Comparison of ENCODE assay signal across 9 cellular contexts in genomic region chr17:55444471-55445441, GRCh38. TPM values are rescaled to one million over a fixed set of nuclear protein-coding genes. Genes with fewer than 3 reads are reported as not detected.
DNase-seq lines count a peak whose midpoint lies in the region; ATAC-seq, FAIRE-seq and TF ChIP-seq lines count a peak whose summit lies in the region.
"Had no signal": no experiment of that assay in that cellular context is flagged by ENCODE, and none has a peak within 500 bp of the region (broad histone marks: within the 10 kb centered on the region; RNA-seq: fewer than 3 reads in every experiment).

No MANE protein-coding gene starts in this region.

- peak overlapping the region; percentile 69 for H3K4me2 ChIP-seq in HepG2 (ENCODE audit: low read depth, low read length)

- H3K79me2 ChIP-seq in HepG2 (ENCODE audit: insufficient read depth, low read length): no peaks in the 10 kb centered on the region

- no peaks in the 10 kb centered on the region for H3K9me3 ChIP-seq in HepG2 (ENCODE audit: low read length)
- H3K9me3 ChIP-seq in right atrium auricular region: no peaks in the 10 kb centered on the region

- H3K4me1 ChIP-seq in HepG2 (ENCODE audit: insufficient read depth, low read length) (peaks cover 94% of the 10 kb centered on the region), right atrium auricular region (no peaks in the 10 kb centered on the region)

- no peak overlapping the region for H2AFZ ChIP-seq in HepG2 (ENCODE audit: low read length)

- 0 out of 2 replicates have a peak, but pooled peaks have one; percentile 5 for TF ChIP-seq CTCF in HepG2 (CRISPR knock-in tag; IDR thresholded peaks at IDR 0.05)
- TF ChIP-seq CTCF in right atrium auricular region (IDR thresholded peaks at IDR 0.05): no peak

- TF ChIP-seq POLR2A in HepG2 (IDR thresholded peaks at IDR 0.05; ENCODE audit: insufficient read depth in 1 of 2, low read depth in 2 of 2, low read length in 2 of 2): peak in 1 of 2 experiments; percentile 30; a peak in 3 of 4 replicates

- BruUV-seq in HepG2 (replicated peaks; lab: Mats Ljungman, UMichigan): no TSS peak

- CTCF ChIA-PET in HepG2 (lab: Yijun Ruan, JAX; ENCODE audit: low intra/inter-chr PET ratio, low total read pairs): no interaction called here

- peak in 1 of 2 experiments; percentile 64; a peak in 2 of 4 replicates for TF ChIP-seq EP300 in HepG2 (IDR thresholded peaks at IDR 0.05; ENCODE audit: low read depth in 2 of 2, low read length in 2 of 2)
- TF ChIP-seq EP300 in HepG2 (CRISPR knock-in tag; IDR thresholded peaks at IDR 0.05; ENCODE audit: borderline replicate concordance): peak; percentile 31; the same call in 1 of the 2 replicates

- ATAC-seq in GM18498 (IDR thresholded peaks at IDR 0.05; ENCODE audit: unreplicated experiment) (peak; percentile 85), HG02610 (IDR thresholded peaks at IDR 0.05; ENCODE audit: unreplicated experiment) (peak; percentile 74), HepG2 (peak; percentile 63)

- no peaks in the 10 kb centered on the region for H3K36me3 ChIP-seq in HepG2 (replicated peaks in 1 of 2; ENCODE audit: control insufficient read depth in 1 of 2, insufficient read depth in 2 of 2, low read length in 2 of 2)
- H3K36me3 ChIP-seq in right atrium auricular region: no peaks in the 10 kb centered on the region

- peak overlapping the region; percentile 88 for H3K27ac ChIP-seq in HepG2 (ENCODE audit: extremely low read length, insufficient read depth, low read length)
- no peak overlapping the region for H3K27ac ChIP-seq in right atrium auricular region

- POLR2A ChIA-PET in HepG2 (lab: Yijun Ruan, JAX): interaction anchor here (2.4 to 6.8 kb wide), 3 partner anchors 10 to 27 kb away, joined by 22 to 136 read pairs (median 29); no protein-coding TSS in a partner anchor

- H3K9ac ChIP-seq in HepG2 (ENCODE audit: insufficient read depth, low read depth, low read length): peak overlapping the region; percentile 63

- H3K4me3 ChIP-seq in HepG2 (replicated peaks in 1 of 3; ENCODE audit: insufficient read depth in 1 of 3, low read depth in 2 of 3, low read length in 3 of 3): peak overlapping the region in 1 of 3 experiments; percentile 24; a peak in 1 of 6 replicates
- H3K4me3 ChIP-seq in right atrium auricular region: no peak overlapping the region

- in situ Hi-C loops in HepG2 (cut with HindIII; ENCODE audit: extremely low pct_ligation_motif_present, low pct_unique_long_range_greater_than_20kb): no loop called here

- no peaks in the 10 kb centered on the region for H3K27me3 ChIP-seq in HepG2 (ENCODE audit: control insufficient read depth in 1 of 2, insufficient read depth in 2 of 2, low read length in 2 of 2)
- no peaks in the 10 kb centered on the region for H3K27me3 ChIP-seq in right atrium auricular region

- FAIRE-seq in HepG2 (lab: Jason Lieb, UNC): peak; percentile 87

- DNase-seq in NCI-H82 (lab: John Stamatoyannopoulos, UW) (peak; percentile 83), HepG2 (ENCODE audit: low spot score) (peak; percentile 91), NCI-H1930 (lab: John Stamatoyannopoulos, UW) (no peak), right atrium auricular region (ENCODE audit: low spot score) (no peak), DMS 273 (lab: John Stamatoyannopoulos, UW; ENCODE audit: unreplicated experiment) (no peak), NCI-H128 (lab: John Stamatoyannopoulos, UW; ENCODE audit: unreplicated experiment) (no peak)
- DNase-seq: activated CD4-positive, alpha-beta T cell treated with anti-CD3 and anti-CD28 coated beads, Interleukin-2, amount 10 ng/mL, durations not matched to agents 7 days and 5 days had no signal

- 15% methylated on average over 6 of the region's 6 CpGs for WGBS in HepG2 (ENCODE audit: low lambda C conversion rate)

- H4K20me1 ChIP-seq in HepG2 (ENCODE audit: insufficient read depth, low read length): no peaks in the 10 kb centered on the region

- intact Hi-C loops in HepG2 (cut with micrococcal nuclease; ENCODE audit: unreplicated experiment): loop anchor here (1.0 kb wide), 1 partner anchor 22 kb away; no protein-coding TSS in a partner anchor

- TF ChIP-seq RAD21 in HepG2 (CRISPR knock-in tag; IDR thresholded peaks at IDR 0.05): no peak

TF ChIP-seq in HepG2, 621 proteins besides CTCF, POLR2A, EP300 and RAD21 (continues in another document):
- TF ChIP-seq NR2C2 (CRISPR knock-in tag; IDR thresholded peaks at IDR 0.05; ENCODE audit: borderline replicate concordance) (peak; percentile 66), ESRRA (CRISPR knock-in tag; IDR thresholded peaks at IDR 0.05; ENCODE audit: low read depth) (peak; percentile 35; the same call in 1 of the 2 replicates), ZBTB14 (CRISPR knock-in tag; IDR thresholded peaks at IDR 0.05) (no peak), ERF (CRISPR knock-in tag; IDR thresholded peaks at IDR 0.05) (peak; percentile 71), TOPORS (CRISPR knock-in tag; IDR thresholded peaks at IDR 0.05) (no peak; the same call in 1 of the 2 replicates), NBN (conservative IDR thresholded peaks at IDR 0.05) (no peak), KDM1A (CRISPR knock-in tag; IDR thresholded peaks at IDR 0.05) (no peak), ZNF749 (CRISPR knock-in tag; IDR thresholded peaks at IDR 0.05; ENCODE audit: borderline replicate concordance) (no peak), ZNF580 (CRISPR knock-in tag; IDR thresholded peaks at IDR 0.05; ENCODE audit: borderline replicate concordance, low read depth) (peak; percentile 66; the same call in 1 of the 2 replicates), ZMYM3 (CRISPR knock-in tag; IDR thresholded peaks at IDR 0.05) (no peak), ZNF792 (CRISPR knock-in tag; IDR thresholded peaks at IDR 0.05) (peak; percentile 82; the same call in 1 of the 2 replicates), ZEB1 (IDR thresholded peaks at IDR 0.05; ENCODE audit: insufficient replicate concordance, low read depth) (peak; percentile 81), ZNF816 (CRISPR knock-in tag; IDR thresholded peaks at IDR 0.05; ENCODE audit: borderline replicate concordance) (0 out of 2 replicates have a peak, but pooled peaks have one; percentile 71), ATF1 (CRISPR knock-in tag; IDR thresholded peaks at IDR 0.05) (no peak), NFRKB (IDR thresholded peaks at IDR 0.05) (no peak), ELK4 (CRISPR knock-in tag; IDR thresholded peaks at IDR 0.05; ENCODE audit: borderline replicate concordance) (no peak)
- TF ChIP-seq, protein P1, sequence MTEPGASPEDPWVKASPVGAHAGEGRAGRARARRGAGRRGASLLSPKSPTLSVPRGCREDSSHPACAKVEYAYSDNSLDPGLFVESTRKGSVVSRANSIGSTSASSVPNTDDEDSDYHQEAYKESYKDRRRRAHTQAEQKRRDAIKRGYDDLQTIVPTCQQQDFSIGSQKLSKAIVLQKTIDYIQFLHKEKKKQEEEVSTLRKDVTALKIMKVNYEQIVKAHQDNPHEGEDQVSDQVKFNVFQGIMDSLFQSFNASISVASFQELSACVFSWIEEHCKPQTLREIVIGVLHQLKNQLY (CRISPR knock-in tag; IDR thresholded peaks at IDR 0.05): no peak

RNA-seq across cellular contexts. Expression of gene MMD, which starts 23.1 kb away (rescaled TPM):
- total RNA-seq in HepG2 (2016; rRNA removed; fragmentation: Illumina TruSeq; extraction: Trizol): 121 and 137 TPM in 2 replicates
- total RNA-seq in HepG2 (2016; cell fraction: cytosol; rRNA removed; fragmentation: Illumina TruSeq; extraction: Trizol; ENCODE audit: low read depth): 99.7 and 114 TPM in 2 replicates
- 116 and 133 TPM in 2 replicates for total RNA-seq in HepG2 (2016; cell fraction: insoluble cytoplasmic fraction; rRNA removed; fragmentation: Illumina TruSeq; extraction: Trizol)
- total RNA-seq in HepG2 (2016; cell fraction: membrane; rRNA removed; fragmentation: Illumina TruSeq; extraction: Trizol): 235 and 252 TPM in 2 replicates
- 88.1 and 105 TPM in 2 replicates for total RNA-seq in HepG2 (2016; cell fraction: nucleus; rRNA removed; fragmentation: Illumina TruSeq; extraction: Trizol)
- polyA plus RNA-seq in HepG2 (2011; rRNA removed): 183 and 225 TPM in 2 replicates
- 146 and 162 TPM in 2 replicates for polyA plus RNA-seq in HepG2 (2011; cell fraction: cytosol; rRNA removed)
- polyA plus RNA-seq in HepG2 (2011; cell fraction: nucleus; rRNA removed): 117 and 147 TPM in 2 replicates
- 189 and 194 TPM in 2 replicates for polyA plus RNA-seq in HepG2 (2012)
- polyA plus RNA-seq in HepG2 (2016; cell fraction: cytosol; fragmentation: Illumina TruSeq; extraction: Trizol; ENCODE audit: low read depth): 146 and 160 TPM in 2 replicates
- polyA plus RNA-seq in HepG2 (2016; cell fraction: insoluble cytoplasmic fraction; fragmentation: Illumina TruSeq; extraction: Trizol; ENCODE audit: low read depth): 156 and 164 TPM in 2 replicates
- 231 and 245 TPM in 2 replicates for polyA plus RNA-seq in HepG2 (2016; cell fraction: membrane; fragmentation: Illumina TruSeq; extraction: Trizol; ENCODE audit: low read depth)
- 151 and 156 TPM in 2 replicates for polyA plus RNA-seq in HepG2 (2016; cell fraction: nucleus; fragmentation: Illumina TruSeq; extraction: Trizol; ENCODE audit: insufficient read depth, low read depth)
- 4.3 and 244 TPM in 2 replicates for polyA minus RNA-seq in HepG2 (2011; rRNA and poly(A)+ RNA removed; ENCODE audit: low replicate concordance)
- 111 and 112 TPM in 2 replicates for polyA minus RNA-seq in HepG2 (2011; cell fraction: cytosol; rRNA and poly(A)+ RNA removed)
- 154 and 170 TPM in 2 replicates for polyA minus RNA-seq in HepG2 (2011; cell fraction: nucleus; rRNA and poly(A)+ RNA removed)
- 10 to 100 TPM; 12.5 to 17.5 TPM for total RNA-seq in right atrium auricular region

Comparison
In these comparisons a context has a peak if more than half of its experiments do, and no peak if none do; other contexts are left out.
1. DNase-seq: peak in NCI-H82 (single experiment) and HepG2 (single experiment); none in NCI-H1930 (0 of 2), right atrium auricular region (single experiment), DMS 273 (single experiment) and NCI-H128 (single experiment).
2. Peak in every context shown above with its lines, with median percentiles within 50 percentile points of each other: ATAC-seq.